In the genomic region with DNA sequence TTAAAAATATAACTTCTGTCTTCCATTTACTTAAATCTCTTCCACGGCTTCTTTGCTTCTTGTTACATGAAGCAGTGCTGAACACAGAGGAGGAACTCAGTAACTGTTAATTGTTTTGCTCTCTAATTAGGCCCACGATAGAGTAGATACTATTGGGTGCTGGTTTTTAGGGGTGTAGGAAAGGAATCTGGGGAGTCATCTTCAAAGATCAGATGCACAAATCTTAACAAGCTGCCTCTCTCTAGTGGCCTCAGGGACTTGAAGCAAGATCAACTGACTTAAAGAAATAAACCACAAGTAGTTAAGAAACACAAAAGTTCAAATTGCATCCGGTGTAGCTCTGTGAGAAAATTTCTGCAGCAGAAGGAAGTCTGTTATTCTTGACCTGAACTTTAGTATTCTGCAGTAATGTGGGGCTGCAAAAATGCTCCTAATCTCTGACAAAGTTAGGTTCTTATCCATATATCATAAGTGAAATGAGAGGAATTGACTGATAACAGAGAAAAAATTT, we compare ENCODE assay signal across 9 cellular contexts. TPM values are rescaled to one million over a fixed set of nuclear protein-coding genes. Genes with fewer than 3 reads are reported as not detected.
DNase-seq lines count a peak whose midpoint lies in the region; ATAC-seq, FAIRE-seq and TF ChIP-seq lines count a peak whose summit lies in the region.
"Had no signal": no experiment of that assay in that cellular context is flagged by ENCODE, and none has a peak within 500 bp of the region (broad histone marks: within the 10 kb centered on the region; RNA-seq: fewer than 3 reads in every experiment).

No MANE protein-coding gene starts in this region.

- no peaks in the 10 kb centered on the region for H4K20me1 ChIP-seq in astrocyte (ENCODE audit: insufficient read depth, low read length)

- peak; percentile 36 for DNase-seq in BJ (ENCODE audit: low read depth)
- DNase-seq in astrocyte (ENCODE audit: low read depth), result peak; percentile 77
- no peak for DNase-seq in stimulated activated CD4-positive, alpha-beta T cell treated with anti-CD3 and anti-CD28 coated beads, Interleukin-2, amount 100 ng/mL, for 24 hours
- no peak for DNase-seq in NCI-H524 treated with DMSO at 0.1 percent for 48 hours (lab: John Stamatoyannopoulos, UW)
- no peak for DNase-seq in activated effector memory CD4-positive, alpha-beta T cell treated with Interleukin-2 at 50 U/mL for 16 hours

- TF ChIP-seq CTCF in BJ (IDR thresholded peaks at IDR 0.05; ENCODE audit: insufficient read depth, low read depth, low read length) (no peak), astrocyte (IDR thresholded peaks at IDR 0.05; ENCODE audit: insufficient read depth, low read depth, low read length) (no peak)

- H3K4me3 Mint-ChIP-seq in astrocyte (ENCODE audit: unreplicated experiment), result no peak overlapping the region

- H3K9me3 Mint-ChIP-seq in astrocyte (ENCODE audit: unreplicated experiment), result peaks cover 9% of the 10 kb centered on the region

- H3K27me3 Mint-ChIP-seq in astrocyte (ENCODE audit: low read depth, unreplicated experiment), result no peaks in the 10 kb centered on the region

- no peak for FAIRE-seq in astrocyte (lab: Jason Lieb, UNC)
- FAIRE-seq: colon had no signal

- peaks cover 42% of the 10 kb centered on the region for H3K4me1 Mint-ChIP-seq in astrocyte (ENCODE audit: low read depth, unreplicated experiment)

- H3K36me3 ChIP-seq in BJ (ENCODE audit: control insufficient read depth, insufficient read depth, low read length) (no peaks in the 10 kb centered on the region), astrocyte (ENCODE audit: insufficient read depth, low read length) (no peaks in the 10 kb centered on the region), skeletal muscle satellite cell (ENCODE audit: insufficient read depth, low read length) (no peaks in the 10 kb centered on the region)

- peak; percentile 60 for ATAC-seq in GM19328 (IDR thresholded peaks at IDR 0.05; ENCODE audit: unreplicated experiment)
- peak; percentile 78 for ATAC-seq in HG03565 (IDR thresholded peaks at IDR 0.05; ENCODE audit: unreplicated experiment)

- no peaks in the 10 kb centered on the region for H3K9me3 ChIP-seq in astrocyte (ENCODE audit: insufficient read depth, low read depth, low read length)
- H3K9me3 ChIP-seq in skeletal muscle satellite cell (replicated peaks; ENCODE audit: low read length), result no peaks in the 10 kb centered on the region

- H3K4me3 ChIP-seq in BJ (ENCODE audit: low read depth, low read length), result no peak overlapping the region
- H3K4me3 ChIP-seq in astrocyte (ENCODE audit: insufficient read depth, low read depth, low read length), result no peak overlapping the region
- H3K4me3 ChIP-seq in skeletal muscle satellite cell (ENCODE audit: low read length), result no peak overlapping the region

- peak overlapping the region; percentile 28 for H3K27ac Mint-ChIP-seq in astrocyte (ENCODE audit: unreplicated experiment)

- H3K4me2 ChIP-seq in astrocyte (ENCODE audit: low read length) (peak overlapping the region; percentile 47), skeletal muscle satellite cell (ENCODE audit: low read length) (peak overlapping the region; percentile 31)

- POLR2A ChIA-PET in BJ (lab: Charles Lee), result no interaction called here

- H3K27me3 ChIP-seq in BJ (ENCODE audit: control insufficient read depth, insufficient read depth, low read length) (no peaks in the 10 kb centered on the region), astrocyte (ENCODE audit: insufficient read depth, low read length) (no peaks in the 10 kb centered on the region), skeletal muscle satellite cell (ENCODE audit: control insufficient read depth, insufficient read depth, low read length) (no peaks in the 10 kb centered on the region)

- H3K36me3 Mint-ChIP-seq in astrocyte (ENCODE audit: low read depth, unreplicated experiment), result peaks cover 2% of the 10 kb centered on the region

- CTCF ChIA-PET in BJ (lab: Yijun Ruan, JAX), result interaction anchor here (0.9 kb wide), 1 partner anchor 13 kb away, joined by 3 read pairs; no protein-coding TSS in a partner anchor

- H3K9ac ChIP-seq in astrocyte (ENCODE audit: low read length), result peak overlapping the region; percentile 4
- peak overlapping the region; percentile 14 for H3K9ac ChIP-seq in skeletal muscle satellite cell (ENCODE audit: low read depth, low read length)

- no peaks in the 10 kb centered on the region for H3K79me2 ChIP-seq in astrocyte (ENCODE audit: insufficient read depth, low read length)

- H3K4me1 ChIP-seq in astrocyte (ENCODE audit: insufficient read depth, low read length), result peaks cover 37% of the 10 kb centered on the region
- H3K4me1 ChIP-seq in skeletal muscle satellite cell (ENCODE audit: control insufficient read depth, insufficient read depth, low read length), result peaks cover 28% of the 10 kb centered on the region

- H3K27ac ChIP-seq in astrocyte (ENCODE audit: low read depth, low read length), result peak overlapping the region; percentile 56

- H2AFZ ChIP-seq in astrocyte (ENCODE audit: low read depth, low read length), result no peak overlapping the region

RNA-seq across cellular contexts. Expression of gene CHST2, which starts 51.6 kb away (rescaled TPM):
- polyA plus RNA-seq in BJ (2011; rRNA removed), result 0.38 and 0.39 TPM in 2 replicates
- polyA minus RNA-seq in BJ (2011; rRNA and poly(A)+ RNA removed), result 0.41 and 0.43 TPM in 2 replicates
- 11.8 and 13.4 TPM in 2 replicates for total RNA-seq in astrocyte
- 72.8 and 167 TPM in 2 replicates for total RNA-seq in skeletal muscle satellite cell (2012; rRNA removed)

Comparison
In these comparisons a context has a peak if more than half of its experiments do, and no peak if none do; other contexts are left out.
1. DNase-seq: peak in BJ (single experiment) and astrocyte (single experiment); none in stimulated activated CD4-positive, alpha-beta T cell treated with anti-CD3 and anti-CD28 coated beads, Interleukin-2, amount 100 ng/mL, for 24 hours (0 of 2), NCI-H524 treated with DMSO at 0.1 percent for 48 hours (single experiment) and activated effector memory CD4-positive, alpha-beta T cell treated with Interleukin-2 at 50 U/mL for 16 hours (single experiment).